25 cellular contexts compared by ENCODE assay signal in the genomic region with DNA sequence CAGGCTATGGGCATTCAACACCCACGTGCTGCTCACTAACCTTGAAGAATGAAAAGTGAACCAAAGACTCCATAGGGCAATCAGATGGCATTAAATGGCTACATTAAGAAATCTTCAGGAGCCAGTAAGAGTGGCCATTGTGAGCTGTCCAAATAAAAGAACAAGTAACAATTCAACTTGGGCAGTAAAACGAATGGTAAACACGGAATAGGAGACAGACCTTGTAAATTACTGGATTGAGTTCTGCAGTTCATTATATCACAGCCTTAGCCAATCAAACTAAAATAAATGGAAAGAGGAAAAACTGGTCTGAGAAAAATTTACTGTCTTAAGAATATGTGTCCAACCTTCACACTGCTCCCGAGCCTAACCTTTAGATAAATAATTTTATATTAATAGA.
"Had no signal": no experiment of that assay in that cellular context is flagged by ENCODE, and none has a peak within 500 bp of the region (broad histone marks: within the 10 kb centered on the region; RNA-seq: fewer than 3 reads in every experiment).

No MANE protein-coding gene starts in this region.

- H3K36me3 Mint-ChIP-seq: naive thymus-derived CD8-positive, alpha-beta T cell; stimulated activated naive B cell treated with anti-CD40 and anti-IgM and Interleukin-4, amounts not matched to agents 10 μg/mL and 1 μg/mL and 100 μg/mL, for 72 hours; type B pancreatic cell had no signal

- FAIRE-seq: islet of Langerhans, urothelium cell line had no signal

- H3K79me2 ChIP-seq: parathyroid adenoma had no signal

- H3K27me3 ChIP-seq: colonic mucosa, foreskin keratinocyte, spleen had no signal

- H3K4me3 Mint-ChIP-seq: naive thymus-derived CD8-positive, alpha-beta T cell; neural crest cell; stimulated activated naive B cell treated with anti-CD40 and anti-IgM and Interleukin-4, amounts not matched to agents 10 μg/mL and 1 μg/mL and 100 μg/mL, for 72 hours; stimulated activated naive CD8-positive, alpha-beta T cell treated with anti-CD3 and anti-CD28 coated beads, Interleukin-15, amount 100 ng/mL, for 72 hours; type B pancreatic cell had no signal

- ATAC-seq: foreskin keratinocyte; heart left ventricle; left lobe of liver; naive thymus-derived CD8-positive, alpha-beta T cell; sciatic nerve; stimulated activated naive B cell treated with anti-CD40 and anti-IgM and Interleukin-4, amounts not matched to agents 10 μg/mL and 1 μg/mL and 100 μg/mL, for 72 hours; stimulated activated naive CD8-positive, alpha-beta T cell treated with anti-CD3 and anti-CD28 coated beads, Interleukin-15, amount 100 ng/mL, for 72 hours had no signal

- H3K9me3 Mint-ChIP-seq: type B pancreatic cell had no signal

- H2AFZ ChIP-seq: parathyroid adenoma had no signal

- H3K9me3 ChIP-seq: colonic mucosa, heart left ventricle, spleen, thoracic aorta had no signal

- DNase-seq: cerebellar nuclear complex; colonic mucosa; dermis blood vessel endothelial cell; erythroblast; foreskin keratinocyte; heart left ventricle; hippocampal formation; kidney glomerular epithelial cell; mammary epithelial cell; naive thymus-derived CD8-positive, alpha-beta T cell; occipital lobe; spleen; stimulated activated CD4-positive, alpha-beta T cell treated with anti-CD3 and anti-CD28 coated beads, Interleukin-15, amount 100 ng/mL, for 24 hours; stimulated activated CD4-positive, alpha-beta T cell treated with anti-CD3 and anti-CD28 coated beads, Interleukin-1b, Interleukin-23, amount 100 ng/mL, for 48 hours; stimulated activated CD4-positive, alpha-beta T cell treated with anti-CD3 and anti-CD28 coated beads, Interleukin-4, amount 100 ng/mL, for 4 hours; stimulated activated naive B cell treated with anti-CD40 and anti-IgM and Interleukin-4, amounts not matched to agents 10 μg/mL and 1 μg/mL and 100 μg/mL, for 72 hours; stimulated activated naive CD8-positive, alpha-beta T cell treated with anti-CD3 and anti-CD28 coated beads, Interleukin-15, amount 100 ng/mL, for 72 hours had no signal

- H3K4me3 ChIP-seq: colonic mucosa, heart left ventricle, spleen, thoracic aorta had no signal

- H3K4me1 Mint-ChIP-seq: naive thymus-derived CD8-positive, alpha-beta T cell; stimulated activated naive B cell treated with anti-CD40 and anti-IgM and Interleukin-4, amounts not matched to agents 10 μg/mL and 1 μg/mL and 100 μg/mL, for 72 hours; stimulated activated naive CD8-positive, alpha-beta T cell treated with anti-CD3 and anti-CD28 coated beads, Interleukin-15, amount 100 ng/mL, for 72 hours had no signal

- H3K27me3 Mint-ChIP-seq: stimulated activated naive CD8-positive, alpha-beta T cell treated with anti-CD3 and anti-CD28 coated beads, Interleukin-15, amount 100 ng/mL, for 72 hours; type B pancreatic cell had no signal

- H3K27ac Mint-ChIP-seq: naive thymus-derived CD8-positive, alpha-beta T cell; stimulated activated naive B cell treated with anti-CD40 and anti-IgM and Interleukin-4, amounts not matched to agents 10 μg/mL and 1 μg/mL and 100 μg/mL, for 72 hours; stimulated activated naive CD8-positive, alpha-beta T cell treated with anti-CD3 and anti-CD28 coated beads, Interleukin-15, amount 100 ng/mL, for 72 hours; type B pancreatic cell had no signal

- H3K36me3 ChIP-seq: colonic mucosa, heart left ventricle, spleen, thoracic aorta had no signal

- H3K27ac ChIP-seq: colonic mucosa, foreskin keratinocyte, heart left ventricle, parathyroid adenoma, spleen, thoracic aorta had no signal

- H3K9ac ChIP-seq: parathyroid adenoma had no signal

- H3K4me1 ChIP-seq: colonic mucosa, foreskin keratinocyte, parathyroid adenoma, spleen had no signal
